ENCODE assay signal across 1 cellular context in genomic region chr11:109034341-109034696, GRCh38.
TF ChIP-seq lines count a peak whose summit lies in the region.

No MANE protein-coding gene starts in this region.

TF ChIP-seq in IMR-90, 13 proteins besides CTCF, POLR2A, EP300 and RAD21 (continued from another document):
- TF ChIP-seq USF2 (IDR thresholded peaks at IDR 0.05; ENCODE audit: low read depth, low read length) (no peak), MXI1 (IDR thresholded peaks at IDR 0.05; ENCODE audit: borderline replicate concordance, low read depth, low read length) (no peak), RCOR1 (IDR thresholded peaks at IDR 0.05; ENCODE audit: insufficient replicate concordance, low read length) (no peak), FOS (IDR thresholded peaks at IDR 0.05; ENCODE audit: low read depth, low read length) (no peak), CHD1 (IDR thresholded peaks at IDR 0.05; ENCODE audit: low read depth, low read length) (no peak), SMC3 (IDR thresholded peaks at IDR 0.05; ENCODE audit: low read depth, low read length) (no peak), CEBPB (IDR thresholded peaks at IDR 0.05; ENCODE audit: low read depth, low read length) (no peak), NFE2L2 (IDR thresholded peaks at IDR 0.05; ENCODE audit: low read depth, low read length) (no peak), MAFK (IDR thresholded peaks at IDR 0.05; ENCODE audit: low read depth, low read length) (no peak)
TF ChIP-seq in IMR-90: peak in this region for 0.
